Comparison of ENCODE assay signal across 8 cellular contexts in the genomic region with DNA sequence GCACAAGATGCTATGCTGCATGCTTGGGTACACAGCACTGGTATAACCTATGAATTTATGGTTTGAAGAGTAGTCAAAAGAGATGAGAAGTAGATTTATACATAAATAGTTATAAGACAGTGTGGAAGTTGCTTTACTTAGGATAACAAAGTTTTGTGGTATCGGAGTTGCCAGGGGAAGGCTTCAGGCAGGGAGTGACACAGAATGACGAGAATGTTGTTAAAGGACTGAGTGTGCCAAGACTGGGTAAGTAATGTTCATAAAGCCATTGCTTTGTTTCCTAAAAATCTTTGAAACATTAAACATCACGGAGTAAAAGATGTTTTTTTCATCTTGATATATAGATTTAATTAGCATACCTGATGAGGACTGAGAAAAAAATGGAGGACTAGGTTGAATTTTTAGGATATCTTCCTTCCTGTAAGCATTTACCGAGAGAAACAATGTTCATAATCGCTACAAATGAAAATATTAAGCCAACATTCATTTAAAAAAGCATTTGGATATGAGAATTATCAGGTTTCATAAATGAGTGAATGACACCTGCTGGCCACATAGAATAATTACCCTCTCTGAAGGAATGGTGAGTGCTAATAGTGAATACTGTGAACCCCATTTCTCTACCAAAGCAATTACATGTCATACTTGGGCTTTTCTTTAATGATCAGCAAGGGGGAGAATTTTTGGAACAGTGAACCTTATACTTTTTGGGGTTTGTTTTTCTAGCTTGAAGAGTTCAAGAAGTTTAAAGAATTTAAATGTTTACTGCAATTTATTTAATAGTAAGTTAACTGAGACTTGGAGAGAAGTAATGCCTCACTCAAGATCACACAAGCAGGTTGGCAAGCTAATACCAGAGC. TPM values are rescaled to one million over a fixed set of nuclear protein-coding genes. Genes with fewer than 3 reads are reported as not detected.
A peak's percentile ranks its signal among the peaks of the same experiment; 100 is the strongest.
DNase-seq lines count a peak whose midpoint lies in the region; ATAC-seq, FAIRE-seq and TF ChIP-seq lines count a peak whose summit lies in the region.

No MANE protein-coding gene starts in this region.

- peak; percentile 82 for FAIRE-seq in islet of Langerhans (lab: Jason Lieb, UNC)

- no peaks in the 10 kb centered on the region for H3K27me3 ChIP-seq in ascending aorta

- peak overlapping the region in 1 of 2 donors; percentile 41 for H3K4me3 ChIP-seq in ascending aorta

- peak; percentile 50 to 68 (median 63) for TF ChIP-seq CTCF in ascending aorta (IDR thresholded peaks at IDR 0.05)

- H3K9me3 ChIP-seq in ascending aorta = no peaks in the 10 kb centered on the region

- ATAC-seq in GM18907 (IDR thresholded peaks at IDR 0.05; ENCODE audit: unreplicated experiment) (peak; percentile 77), GM21619 (IDR thresholded peaks at IDR 0.05; ENCODE audit: unreplicated experiment) (no peak)

- DNase-seq in Ammon's horn (ENCODE audit: low spot score) (peak; percentile 57), LoVo (ENCODE audit: low spot score) (peak; percentile 22), ascending aorta (ENCODE audit: low spot score in 2 of 2) (no peak), OCI-M2 (lab: John Stamatoyannopoulos, UW; ENCODE audit: unreplicated experiment) (no peak)
- no peak for DNase-seq in stimulated activated CD4-positive, alpha-beta T cell treated with anti-CD3 and anti-CD28 coated beads, Interleukin-2, amount 100 ng/mL, for 24 hours

- intact Hi-C loops in ascending aorta (cut with DNase I) = loop anchor here (1.0 to 10.0 kb wide), 3 partner anchors 151 to 1059 kb away; partner anchors contain the start of gene VCAM1

- no peaks in the 10 kb centered on the region for H3K4me1 ChIP-seq in ascending aorta

- H3K27ac ChIP-seq in ascending aorta = no peak overlapping the region

- H3K36me3 ChIP-seq in ascending aorta = no peaks in the 10 kb centered on the region

RNA-seq across cellular contexts. Expression of gene EXTL2, which starts 28.4 kb away (rescaled TPM):
- total RNA-seq in ascending aorta = 8.4 TPM

RNA-seq across cellular contexts. Expression of gene SLC30A7, which starts 29.6 kb away (rescaled TPM):
- total RNA-seq in ascending aorta = 12.1 TPM

Comparison
In these comparisons a context has a peak if more than half of its experiments do, and no peak if none do; other contexts are left out.
1. DNase-seq: peak in Ammon's horn (single experiment) and LoVo (single experiment); none in ascending aorta (0 of 2), OCI-M2 (single experiment) and stimulated activated CD4-positive, alpha-beta T cell treated with anti-CD3 and anti-CD28 coated beads, Interleukin-2, amount 100 ng/mL, for 24 hours (0 of 2).